8 cellular contexts compared by ENCODE assay signal in genomic region chr2:70124983-70125480, GRCh38. TPM values are rescaled to one million over a fixed set of nuclear protein-coding genes. Genes with fewer than 3 reads are reported as not detected.
A peak's percentile ranks its signal among the peaks of the same experiment; 100 is the strongest.
DNase-seq lines count a peak whose midpoint lies in the region; ATAC-seq and TF ChIP-seq lines count a peak whose summit lies in the region.

No MANE protein-coding gene starts in this region.

- H3K4me3 ChIP-seq in Peyer's patch: peak overlapping the region; percentile 54 to 84 (median 62)
- peak overlapping the region; percentile 71 to 79 for H3K4me3 ChIP-seq in neutrophil (ENCODE audit: low read depth in 1 of 2, low read length in 1 of 2)
- peak overlapping the region; percentile 12 to 52 for H3K4me3 ChIP-seq in aorta (ENCODE audit: low read length in 2 of 2)

- H3K4me1 ChIP-seq in Peyer's patch (peaks cover 0 to 23% (median 12%) of the 10 kb centered on the region in 4 donors), neutrophil (ENCODE audit: control insufficient read depth in 1 of 2, insufficient read depth in 1 of 2, low read depth in 1 of 2, low read length in 1 of 2) (peaks cover 64 to 68% of the 10 kb centered on the region in 2 experiments), aorta (ENCODE audit: control insufficient read depth in 1 of 2, insufficient read depth in 2 of 2, low read length in 2 of 2) (no peaks in the 10 kb centered on the region)

- no peaks in the 10 kb centered on the region for H3K27me3 Mint-ChIP-seq in activated naive CD4-positive, alpha-beta T cell treated with anti-CD3 and anti-CD28 coated beads for 36 hours (ENCODE audit: low read depth)

- peak overlapping the region; percentile 92 for H3K4me3 Mint-ChIP-seq in activated naive CD4-positive, alpha-beta T cell treated with anti-CD3 and anti-CD28 coated beads for 36 hours

- no peaks in the 10 kb centered on the region for H3K9me3 ChIP-seq in Peyer's patch
- no peaks in the 10 kb centered on the region for H3K9me3 ChIP-seq in neutrophil
- H3K9me3 ChIP-seq in aorta (ENCODE audit: control insufficient read depth, low read length): no peaks in the 10 kb centered on the region

- CTCF ChIA-PET in activated naive CD4-positive, alpha-beta T cell treated with anti-CD3 and anti-CD28 coated beads for 36 hours (lab: Charles Lee): interaction anchor here (0.7 to 2.2 kb wide), 10 partner anchors 8 to 234 kb away, joined by 3 to 13 read pairs (median 5); no protein-coding TSS in a partner anchor

- ATAC-seq in HG02678 (IDR thresholded peaks at IDR 0.05; ENCODE audit: unreplicated experiment) (peak; percentile 32), aorta (ENCODE audit: low FRiP score) (peak; percentile 82), GM19452 (IDR thresholded peaks at IDR 0.05; ENCODE audit: unreplicated experiment) (no peak)

- peaks cover 68% of the 10 kb centered on the region for H3K4me1 Mint-ChIP-seq in activated naive CD4-positive, alpha-beta T cell treated with anti-CD3 and anti-CD28 coated beads for 36 hours (ENCODE audit: low read depth)

- H3K36me3 ChIP-seq in Peyer's patch (no peaks in the 10 kb centered on the region), neutrophil (no peaks in the 10 kb centered on the region), aorta (ENCODE audit: control insufficient read depth in 1 of 2, insufficient read depth in 2 of 2, low read length in 1 of 2) (no peaks in the 10 kb centered on the region)

- H3K27ac ChIP-seq in Peyer's patch (peak overlapping the region; percentile 96 to 100 (median 97)), neutrophil (peak overlapping the region; percentile 99), aorta (ENCODE audit: low read depth in 1 of 2, low read length in 2 of 2) (peak overlapping the region; percentile 76 to 100)

- intact Hi-C loops in activated naive CD4-positive, alpha-beta T cell treated with anti-CD3 and anti-CD28 coated beads for 36 hours (cut with micrococcal nuclease): loop anchor here (1.0 kb wide), 5 partner anchors 7 to 37 kb away; no protein-coding TSS in a partner anchor
- intact Hi-C loops in aorta (cut with DNase I): loop anchor here (1.0 to 2.0 kb wide), 2 partner anchors 17 to 36 kb away; no protein-coding TSS in a partner anchor

- no peaks in the 10 kb centered on the region for H3K9me3 Mint-ChIP-seq in activated naive CD4-positive, alpha-beta T cell treated with anti-CD3 and anti-CD28 coated beads for 36 hours

- H3K36me3 Mint-ChIP-seq in activated naive CD4-positive, alpha-beta T cell treated with anti-CD3 and anti-CD28 coated beads for 36 hours (ENCODE audit: low read depth): peaks cover 6% of the 10 kb centered on the region

- no peaks in the 10 kb centered on the region for H3K27me3 ChIP-seq in Peyer's patch
- H3K27me3 ChIP-seq in neutrophil: no peaks in the 10 kb centered on the region
- no peaks in the 10 kb centered on the region for H3K27me3 ChIP-seq in aorta (ENCODE audit: control insufficient read depth in 1 of 2, insufficient read depth in 2 of 2, low read length in 1 of 2)

- 1% methylated on average over 22 to 36 of the region's 36 CpGs for WGBS in aorta, 2 donors

- H3K27ac Mint-ChIP-seq in activated naive CD4-positive, alpha-beta T cell treated with anti-CD3 and anti-CD28 coated beads for 36 hours: peak overlapping the region; percentile 100

- peak; percentile 48 for DNase-seq in Daoy (ENCODE audit: low read depth)
- peak; percentile 66 to 82 (median 81) for DNase-seq in Peyer's patch
- DNase-seq in activated naive CD4-positive, alpha-beta T cell treated with anti-CD3 and anti-CD28 coated beads for 36 hours: peak; percentile 58
- DNase-seq in germinal center (ENCODE audit: low spot score): peak; percentile 71
- peak; percentile 84 to 89 for DNase-seq in aorta

- peak in 1 of 2 donors; percentile 5 for TF ChIP-seq POLR2A in Peyer's patch (IDR thresholded peaks at IDR 0.05)

- peak in 1 of 6 experiments; percentile 7 for TF ChIP-seq CTCF in Peyer's patch (IDR thresholded peaks at IDR 0.05)
- no peak for TF ChIP-seq CTCF in neutrophil (IDR thresholded peaks at IDR 0.05)

RNA-seq across cellular contexts. Expression of gene PCBP1, which starts 37.8 kb away (rescaled TPM):
- total RNA-seq in Daoy (2014; rRNA removed; shearing (Covaris generic)): 20.2 and 22.1 TPM in 2 replicates
- total RNA-seq in Peyer's patch: 100 to 1,000 TPM; 129 to 152 (median 134) TPM
- 100 to 1,000 TPM; 363 to 374 TPM for total RNA-seq in activated naive CD4-positive, alpha-beta T cell treated with anti-CD3 and anti-CD28 coated beads for 36 hours
- 100 to 1,000 TPM; 263 to 288 TPM for total RNA-seq in aorta
- 100 to 1,000 TPM; 249 to 259 TPM for polyA plus RNA-seq in aorta
